Comparison of ENCODE assay signal across 1 cellular context in the genomic region with DNA sequence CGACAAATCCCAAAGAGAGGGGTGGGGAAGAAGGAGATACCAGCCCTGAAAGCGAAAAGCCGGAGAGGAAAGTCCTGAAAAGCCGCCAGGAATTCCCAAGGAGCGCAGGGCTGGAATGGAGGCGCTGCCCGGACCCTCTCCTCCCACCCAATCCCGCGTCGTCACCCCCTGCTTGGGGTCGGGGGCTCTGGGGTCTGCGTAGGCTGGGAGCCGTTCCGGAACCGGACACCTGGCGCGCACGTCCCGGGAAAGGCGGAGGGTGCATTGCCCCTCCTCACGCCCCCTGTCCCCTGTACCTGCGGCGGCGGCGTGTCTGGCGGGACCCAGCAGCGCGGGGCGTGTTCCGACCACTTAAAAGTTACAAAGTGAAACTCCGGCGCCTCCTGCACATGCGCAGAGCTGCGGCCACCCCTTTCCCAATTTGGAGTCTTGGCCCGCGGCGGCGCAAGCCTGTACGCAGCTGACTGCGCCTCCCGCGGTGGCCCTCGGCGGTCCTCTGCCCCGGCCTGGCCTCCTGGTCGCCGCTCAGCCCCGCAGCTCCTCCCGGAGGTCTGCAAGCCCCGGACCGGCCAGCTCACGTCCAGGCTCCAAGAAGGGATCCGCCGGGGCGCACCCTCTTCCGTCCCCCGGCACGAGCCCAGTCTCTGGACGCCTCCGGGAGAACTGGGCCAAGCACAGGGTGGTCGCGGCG.
TF ChIP-seq lines count a peak whose summit lies in the region.

Gene TMEM63A (minus strand): TSS at position 373 of the 691 bp plus-strand sequence. CDS start 4,800 bp downstream, outside the sequence.

TF ChIP-seq in K562, 482 proteins besides CTCF, POLR2A, EP300 and RAD21 (continued from another document and continues in another):
- TF ChIP-seq, protein P1, sequence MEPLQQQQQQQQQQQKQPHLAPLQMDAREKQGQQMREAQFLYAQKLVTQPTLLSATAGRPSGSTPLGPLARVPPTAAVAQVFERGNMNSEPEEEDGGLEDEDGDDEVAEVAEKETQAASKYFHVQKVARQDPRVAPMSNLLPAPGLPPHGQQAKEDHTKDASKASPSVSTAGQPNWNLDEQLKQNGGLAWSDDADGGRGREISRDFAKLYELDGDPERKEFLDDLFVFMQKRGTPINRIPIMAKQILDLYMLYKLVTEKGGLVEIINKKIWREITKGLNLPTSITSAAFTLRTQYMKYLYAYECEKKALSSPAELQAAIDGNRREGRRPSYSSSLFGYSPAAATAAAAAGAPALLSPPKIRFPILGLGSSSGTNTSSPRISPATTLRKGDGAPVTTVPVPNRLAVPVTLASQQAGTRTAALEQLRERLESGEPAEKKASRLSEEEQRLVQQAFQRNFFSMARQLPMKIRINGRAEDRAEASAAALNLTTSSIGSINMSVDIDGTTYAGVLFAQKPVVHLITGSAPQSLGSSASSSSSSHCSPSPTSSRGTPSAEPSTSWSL (CRISPR knock-in tag; IDR thresholded peaks at IDR 0.05; ENCODE audit: borderline replicate concordance) = no peak
- peak; percentile 99 for TF ChIP-seq ZFX (CRISPR knock-in tag; IDR thresholded peaks at IDR 0.05)
- TF ChIP-seq TAF7 (tag; IDR thresholded peaks at IDR 0.05) = no peak
- no peak for TF ChIP-seq PHB2 (IDR thresholded peaks at IDR 0.05; ENCODE audit: low read depth)
- TF ChIP-seq, protein P2, sequence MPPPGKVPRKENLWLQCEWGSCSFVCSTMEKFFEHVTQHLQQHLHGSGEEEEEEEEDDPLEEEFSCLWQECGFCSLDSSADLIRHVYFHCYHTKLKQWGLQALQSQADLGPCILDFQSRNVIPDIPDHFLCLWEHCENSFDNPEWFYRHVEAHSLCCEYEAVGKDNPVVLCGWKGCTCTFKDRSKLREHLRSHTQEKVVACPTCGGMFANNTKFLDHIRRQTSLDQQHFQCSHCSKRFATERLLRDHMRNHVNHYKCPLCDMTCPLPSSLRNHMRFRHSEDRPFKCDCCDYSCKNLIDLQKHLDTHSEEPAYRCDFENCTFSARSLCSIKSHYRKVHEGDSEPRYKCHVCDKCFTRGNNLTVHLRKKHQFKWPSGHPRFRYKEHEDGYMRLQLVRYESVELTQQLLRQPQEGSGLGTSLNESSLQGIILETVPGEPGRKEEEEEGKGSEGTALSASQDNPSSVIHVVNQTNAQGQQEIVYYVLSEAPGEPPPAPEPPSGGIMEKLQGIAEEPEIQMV (tag; conservative IDR thresholded peaks at IDR 0.05; ENCODE audit: low read depth) = no peak
- TF ChIP-seq CHCHD3 (CRISPR knock-in tag; IDR thresholded peaks at IDR 0.05) = no peak
- peak; percentile 56; the same call in 1 of the 2 replicates for TF ChIP-seq FOXP4 (CRISPR knock-in tag; IDR thresholded peaks at IDR 0.05; ENCODE audit: borderline replicate concordance)
- TF ChIP-seq, protein P3, sequence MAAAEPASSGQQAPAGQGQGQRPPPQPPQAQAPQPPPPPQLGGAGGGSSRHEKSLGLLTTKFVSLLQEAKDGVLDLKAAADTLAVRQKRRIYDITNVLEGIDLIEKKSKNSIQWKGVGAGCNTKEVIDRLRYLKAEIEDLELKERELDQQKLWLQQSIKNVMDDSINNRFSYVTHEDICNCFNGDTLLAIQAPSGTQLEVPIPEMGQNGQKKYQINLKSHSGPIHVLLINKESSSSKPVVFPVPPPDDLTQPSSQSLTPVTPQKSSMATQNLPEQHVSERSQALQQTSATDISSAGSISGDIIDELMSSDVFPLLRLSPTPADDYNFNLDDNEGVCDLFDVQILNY (CRISPR knock-in tag; IDR thresholded peaks at IDR 0.05) = peak; percentile 52; the same call in 1 of the 2 replicates
- TF ChIP-seq MBD2 (IDR thresholded peaks at IDR 0.05; ENCODE audit: borderline replicate concordance, low read depth) = 0 out of 2 replicates have a peak, but pooled peaks have one; percentile 0
- no peak for TF ChIP-seq PRPF4 (IDR thresholded peaks at IDR 0.05; ENCODE audit: insufficient read depth, low read depth, low read length, poor library complexity, severe bottlenecking)
- TF ChIP-seq BRD4 (IDR thresholded peaks at IDR 0.05) = peak; percentile 64; the same call in 1 of the 2 replicates
- TF ChIP-seq, protein P4, sequence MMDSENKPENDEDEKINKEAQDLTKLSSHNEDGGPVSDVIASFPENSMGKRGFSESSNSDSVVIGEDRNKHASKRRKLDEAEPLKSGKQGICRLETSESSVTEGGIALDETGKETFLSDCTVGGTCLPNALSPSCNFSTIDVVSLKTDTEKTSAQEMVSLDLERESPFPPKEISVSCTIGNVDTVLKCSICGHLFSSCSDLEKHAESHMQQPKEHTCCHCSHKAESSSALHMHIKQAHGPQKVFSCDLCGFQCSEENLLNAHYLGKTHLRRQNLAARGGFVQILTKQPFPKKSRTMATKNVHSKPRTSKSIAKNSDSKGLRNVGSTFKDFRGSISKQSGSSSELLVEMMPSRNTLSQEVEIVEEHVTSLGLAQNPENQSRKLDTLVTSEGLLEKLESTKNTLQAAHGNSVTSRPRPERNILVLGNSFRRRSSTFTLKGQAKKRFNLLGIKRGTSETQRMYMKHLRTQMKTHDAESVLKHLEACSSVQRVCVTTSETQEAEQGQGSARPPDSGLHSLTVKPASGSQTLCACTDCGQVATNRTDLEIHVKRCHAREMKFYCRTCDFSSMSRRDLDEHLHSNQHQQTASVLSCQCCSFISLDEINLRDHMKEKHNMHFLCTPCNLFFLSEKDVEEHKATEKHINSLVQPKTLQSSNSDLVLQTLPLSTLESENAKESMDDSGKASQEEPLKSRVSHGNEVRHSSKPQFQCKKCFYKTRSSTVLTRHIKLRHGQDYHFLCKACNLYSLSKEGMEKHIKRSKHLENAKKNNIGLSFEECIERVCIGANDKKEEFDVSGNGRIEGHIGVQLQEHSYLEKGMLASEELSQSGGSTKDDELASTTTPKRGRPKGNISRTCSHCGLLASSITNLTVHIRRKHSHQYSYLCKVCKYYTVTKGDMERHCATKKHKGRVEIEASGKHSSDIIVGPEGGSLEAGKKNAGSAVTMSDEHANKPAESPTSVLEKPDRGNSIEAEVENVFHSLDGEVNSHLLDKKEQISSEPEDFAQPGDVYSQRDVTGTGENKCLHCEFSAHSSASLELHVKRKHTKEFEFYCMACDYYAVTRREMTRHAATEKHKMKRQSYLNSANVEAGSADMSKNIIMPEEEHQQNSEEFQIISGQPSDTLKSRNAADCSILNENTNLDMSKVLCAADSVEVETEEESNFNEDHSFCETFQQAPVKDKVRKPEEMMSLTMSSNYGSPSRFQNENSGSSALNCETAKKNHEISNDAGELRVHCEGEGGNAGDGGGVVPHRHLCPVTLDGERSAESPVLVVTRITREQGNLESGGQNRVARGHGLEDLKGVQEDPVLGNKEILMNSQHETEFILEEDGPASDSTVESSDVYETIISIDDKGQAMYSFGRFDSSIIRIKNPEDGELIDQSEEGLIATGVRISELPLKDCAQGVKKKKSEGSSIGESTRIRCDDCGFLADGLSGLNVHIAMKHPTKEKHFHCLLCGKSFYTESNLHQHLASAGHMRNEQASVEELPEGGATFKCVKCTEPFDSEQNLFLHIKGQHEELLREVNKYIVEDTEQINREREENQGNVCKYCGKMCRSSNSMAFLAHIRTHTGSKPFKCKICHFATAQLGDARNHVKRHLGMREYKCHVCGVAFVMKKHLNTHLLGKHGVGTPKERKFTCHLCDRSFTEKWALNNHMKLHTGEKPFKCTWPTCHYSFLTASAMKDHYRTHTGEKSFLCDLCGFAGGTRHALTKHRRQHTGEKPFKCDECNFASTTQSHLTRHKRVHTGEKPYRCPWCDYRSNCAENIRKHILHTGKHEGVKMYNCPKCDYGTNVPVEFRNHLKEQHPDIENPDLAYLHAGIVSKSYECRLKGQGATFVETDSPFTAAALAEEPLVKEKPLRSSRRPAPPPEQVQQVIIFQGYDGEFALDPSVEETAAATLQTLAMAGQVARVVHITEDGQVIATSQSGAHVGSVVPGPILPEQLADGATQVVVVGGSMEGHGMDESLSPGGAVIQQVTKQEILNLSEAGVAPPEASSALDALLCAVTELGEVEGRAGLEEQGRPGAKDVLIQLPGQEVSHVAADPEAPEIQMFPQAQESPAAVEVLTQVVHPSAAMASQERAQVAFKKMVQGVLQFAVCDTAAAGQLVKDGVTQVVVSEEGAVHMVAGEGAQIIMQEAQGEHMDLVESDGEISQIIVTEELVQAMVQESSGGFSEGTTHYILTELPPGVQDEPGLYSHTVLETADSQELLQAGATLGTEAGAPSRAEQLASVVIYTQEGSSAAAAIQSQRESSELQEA (IDR thresholded peaks at IDR 0.05; ENCODE audit: low read depth) = no peak
- no peak; a peak in 1 of 3 replicates for TF ChIP-seq CBX3 (IDR thresholded peaks at IDR 0.05; ENCODE audit: borderline replicate concordance in 1 of 2, low read length in 2 of 2)
- TF ChIP-seq SRSF1 (IDR thresholded peaks at IDR 0.05; ENCODE audit: low read depth, low read length) = no peak
- TF ChIP-seq NFATC3 (IDR thresholded peaks at IDR 0.05) = no peak
- peak; percentile 83 for TF ChIP-seq MAX (CRISPR knock-in tag; IDR thresholded peaks at IDR 0.05)
- TF ChIP-seq GATAD2A (IDR thresholded peaks at IDR 0.05) = no peak
- TF ChIP-seq, protein P5, sequence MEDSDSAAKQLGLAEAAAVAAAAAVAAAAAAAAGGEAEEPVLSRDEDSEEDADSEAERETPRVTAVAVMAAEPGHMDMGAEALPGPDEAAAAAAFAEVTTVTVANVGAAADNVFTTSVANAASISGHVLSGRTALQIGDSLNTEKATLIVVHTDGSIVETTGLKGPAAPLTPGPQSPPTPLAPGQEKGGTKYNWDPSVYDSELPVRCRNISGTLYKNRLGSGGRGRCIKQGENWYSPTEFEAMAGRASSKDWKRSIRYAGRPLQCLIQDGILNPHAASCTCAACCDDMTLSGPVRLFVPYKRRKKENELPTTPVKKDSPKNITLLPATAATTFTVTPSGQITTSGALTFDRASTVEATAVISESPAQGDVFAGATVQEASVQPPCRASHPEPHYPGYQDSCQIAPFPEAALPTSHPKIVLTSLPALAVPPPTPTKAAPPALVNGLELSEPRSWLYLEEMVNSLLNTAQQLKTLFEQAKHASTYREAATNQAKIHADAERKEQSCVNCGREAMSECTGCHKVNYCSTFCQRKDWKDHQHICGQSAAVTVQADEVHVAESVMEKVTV (CRISPR knock-in tag; IDR thresholded peaks at IDR 0.05) = 0 out of 2 replicates have a peak, but pooled peaks have one; percentile 11
- no peak for TF ChIP-seq ZNF551 (CRISPR knock-in tag; IDR thresholded peaks at IDR 0.05)
- TF ChIP-seq ETS1 (conservative IDR thresholded peaks at IDR 0.05; ENCODE audit: control insufficient read depth, low read depth, low read length) = peak; percentile 61
- peak; percentile 47; the same call in 1 of the 2 replicates for TF ChIP-seq SAFB (IDR thresholded peaks at IDR 0.05; ENCODE audit: borderline replicate concordance, low read depth, low read length)
- peak; percentile 6 to 53; a peak in 2 of 4 replicates for TF ChIP-seq SIN3A (IDR thresholded peaks at IDR 0.05; ENCODE audit: borderline replicate concordance in 2 of 2, control insufficient read depth in 1 of 2, low read depth in 2 of 2, low read length in 2 of 2)
- no peak for TF ChIP-seq XRCC3 (IDR thresholded peaks at IDR 0.05)
- TF ChIP-seq MAFG (tag; conservative IDR thresholded peaks at IDR 0.05) = no peak
- TF ChIP-seq TAF1 (IDR thresholded peaks at IDR 0.05; ENCODE audit: control insufficient read depth, extremely low read depth, insufficient read depth, low read length, severe bottlenecking) = peak; percentile 84
- no peak for TF ChIP-seq KLF10 (CRISPR knock-in tag; IDR thresholded peaks at IDR 0.05)
- no peak for TF ChIP-seq SRSF7 (optimal IDR thresholded peaks at IDR 0.05; ENCODE audit: low read depth, low read length)
- peak; percentile 70 for TF ChIP-seq GABPA (tag; conservative IDR thresholded peaks at IDR 0.05; ENCODE audit: low read depth)
- 0 out of 2 replicates have a peak, but pooled peaks have one; percentile 50 for TF ChIP-seq ZNF830 (CRISPR knock-in tag; IDR thresholded peaks at IDR 0.05)
- TF ChIP-seq SREBF1 (IDR thresholded peaks at IDR 0.05; ENCODE audit: borderline replicate concordance, low read depth, low read length) = 0 out of 2 replicates have a peak, but pooled peaks have one; percentile 27
- TF ChIP-seq SMAD1 (IDR thresholded peaks at IDR 0.05; ENCODE audit: low read depth, low read length, partially characterized antibody) = no peak
- TF ChIP-seq GTF2E2 (tag; IDR thresholded peaks at IDR 0.05) = peak; percentile 67
- no peak for TF ChIP-seq ZNF175 (CRISPR knock-in tag; IDR thresholded peaks at IDR 0.05; ENCODE audit: low read depth)
- peak; percentile 8; the same call in 1 of the 2 replicates for TF ChIP-seq TCF3 (CRISPR knock-in tag; IDR thresholded peaks at IDR 0.05)
- no peak for TF ChIP-seq LARP7 (IDR thresholded peaks at IDR 0.05)
- no peak for TF ChIP-seq SETDB1 (IDR thresholded peaks at IDR 0.05; ENCODE audit: low read length)
- peak; percentile 38 for TF ChIP-seq NFRKB (IDR thresholded peaks at IDR 0.05; ENCODE audit: low read depth)
